18 cellular contexts compared by ENCODE assay signal in the genomic region with DNA sequence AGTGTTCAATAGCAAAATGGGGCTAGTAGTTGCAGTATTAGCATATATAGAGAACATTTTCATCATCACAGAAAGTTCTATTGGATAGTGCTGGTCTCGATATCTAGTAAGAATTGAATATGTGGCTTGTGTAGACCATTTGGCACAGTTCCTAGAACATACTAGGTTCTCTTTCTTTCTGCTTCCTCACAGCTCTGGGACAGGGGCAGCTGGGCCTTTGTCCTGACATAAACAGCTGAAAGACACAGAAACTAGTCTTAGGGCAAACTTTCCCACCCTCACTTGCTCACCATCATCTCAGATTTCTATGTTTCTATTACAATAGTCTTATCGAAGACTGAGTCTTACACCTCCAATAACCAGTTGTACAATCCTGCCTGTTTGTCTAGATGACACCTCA.
"Had no signal": no experiment of that assay in that cellular context is flagged by ENCODE, and none has a peak within 500 bp of the region (broad histone marks: within the 10 kb centered on the region; RNA-seq: fewer than 3 reads in every experiment).

No MANE protein-coding gene starts in this region.

- H3K27ac ChIP-seq: foreskin keratinocyte, left ventricle myocardium inferior, lower lobe of right lung, psoas muscle, right lobe of liver, tibial artery, upper lobe of left lung, uterus had no signal

- H3K4me3 ChIP-seq: left ventricle myocardium inferior, lower lobe of right lung, psoas muscle, right lobe of liver, smooth muscle cell, tibial artery, upper lobe of left lung, uterus had no signal

- H3K9me3 ChIP-seq: lower lobe of right lung, psoas muscle, right lobe of liver, tibial artery, uterus had no signal

- H3K4me2 ChIP-seq: smooth muscle cell had no signal

- DNase-seq: central memory CD4-positive, alpha-beta T cell; effector memory CD8-positive, alpha-beta T cell; foreskin keratinocyte; kidney; left cardiac atrium; left ventricle myocardium inferior; lower lobe of right lung; mesendoderm; nephron progenitor cell; psoas muscle; retina; right lobe of liver; stimulated activated CD4-positive, alpha-beta T cell treated with anti-CD3 and anti-CD28 coated beads, Interleukin-2, amount 100 ng/mL, for 48 hours; stimulated activated naive CD8-positive, alpha-beta T cell treated with anti-CD3 and anti-CD28 coated beads, Interleukin-15, Interleukin-2, amounts not matched to agents 100 U/mL and 50 U/mL, for 24 hours; uterus had no signal

- H3K36me3 ChIP-seq: left ventricle myocardium inferior, lower lobe of right lung, right lobe of liver, tibial artery, upper lobe of left lung, uterus had no signal

- ATAC-seq: effector memory CD8-positive, alpha-beta T cell; foreskin keratinocyte; left cardiac atrium; lower lobe of right lung; psoas muscle; right lobe of liver; stimulated activated naive CD8-positive, alpha-beta T cell treated with anti-CD3 and anti-CD28 coated beads, Interleukin-15, Interleukin-2, amounts not matched to agents 100 U/mL and 50 U/mL, for 24 hours had no signal

- H3K4me3 Mint-ChIP-seq: effector memory CD8-positive, alpha-beta T cell; nephron progenitor cell had no signal

- H3K27me3 ChIP-seq: foreskin keratinocyte, right lobe of liver, tibial artery, upper lobe of left lung, uterus had no signal

- H3K27ac Mint-ChIP-seq: effector memory CD8-positive, alpha-beta T cell; nephron progenitor cell had no signal

- H3K4me1 ChIP-seq: right lobe of liver, uterus had no signal
